In genomic region chr18:69002233-69002632, GRCh38 we compare ENCODE assay signal across 14 cellular contexts.
DNase-seq lines count a peak whose midpoint lies in the region; ATAC-seq and TF ChIP-seq lines count a peak whose summit lies in the region.
"Had no signal": no experiment of that assay in that cellular context is flagged by ENCODE, and none has a peak within 500 bp of the region (broad histone marks: within the 10 kb centered on the region; RNA-seq: fewer than 3 reads in every experiment).

No MANE protein-coding gene starts in this region.

- H2AFZ ChIP-seq in neural progenitor cell (replicated peaks): no peak overlapping the region

- H3K27ac Mint-ChIP-seq in neural progenitor cell: no peak overlapping the region
- H3K27ac Mint-ChIP-seq: naive thymus-derived CD4-positive, alpha-beta T cell had no signal

- no peak overlapping the region for H3K4me3 Mint-ChIP-seq in neural progenitor cell
- H3K4me3 Mint-ChIP-seq: naive thymus-derived CD4-positive, alpha-beta T cell had no signal

- H3K36me3 ChIP-seq in brain microvascular endothelial cell (replicated peaks) (no peaks in the 10 kb centered on the region), neural progenitor cell (no peaks in the 10 kb centered on the region)
- H3K36me3 ChIP-seq: thyroid gland had no signal

- H3K27me3 Mint-ChIP-seq in neural progenitor cell (ENCODE audit: insufficient read depth, low read depth): no peaks in the 10 kb centered on the region
- H3K27me3 Mint-ChIP-seq: naive thymus-derived CD4-positive, alpha-beta T cell had no signal

- H3K9ac ChIP-seq in neural progenitor cell: no peak overlapping the region

- H3K9me3 ChIP-seq in neural progenitor cell (ENCODE audit: low read depth): no peaks in the 10 kb centered on the region
- H3K9me3 ChIP-seq: thyroid gland had no signal

- H3K4me1 ChIP-seq in neural progenitor cell: no peaks in the 10 kb centered on the region
- H3K4me1 ChIP-seq: foreskin keratinocyte, thyroid gland had no signal

- H3F3A ChIP-seq in neural progenitor cell (ENCODE audit: low read depth): no peaks in the 10 kb centered on the region

- no peaks in the 10 kb centered on the region for H3K36me3 Mint-ChIP-seq in neural progenitor cell
- H3K36me3 Mint-ChIP-seq: naive thymus-derived CD4-positive, alpha-beta T cell had no signal

- ATAC-seq in HG03520 (IDR thresholded peaks at IDR 0.05; ENCODE audit: unreplicated experiment) (peak; percentile 60), HG03108 (IDR thresholded peaks at IDR 0.05; ENCODE audit: unreplicated experiment) (no peak)
- ATAC-seq: foreskin keratinocyte; naive thymus-derived CD4-positive, alpha-beta T cell had no signal

- H3K27me3 ChIP-seq in brain microvascular endothelial cell (replicated peaks): no peaks in the 10 kb centered on the region
- H3K27me3 ChIP-seq in neural progenitor cell: no peaks in the 10 kb centered on the region
- H3K27me3 ChIP-seq: foreskin keratinocyte, thyroid gland had no signal

- TF ChIP-seq CTCF in brain microvascular endothelial cell (IDR thresholded peaks at IDR 0.05; ENCODE audit: low read depth, low read length, missing control alignments): peak; percentile 32
- peak; percentile 46 for TF ChIP-seq CTCF in neural progenitor cell (IDR thresholded peaks at IDR 0.05)

- H3K27ac ChIP-seq in brain microvascular endothelial cell (no peak overlapping the region), neural progenitor cell (no peak overlapping the region)
- H3K27ac ChIP-seq: foreskin keratinocyte, thyroid gland had no signal

- in situ Hi-C loops in brain microvascular endothelial cell (cut with HindIII; ENCODE audit: low pct_ligation_motif_present, low sequenced_read_pairs): no loop called here

- H4K20me1 ChIP-seq in neural progenitor cell (ENCODE audit: low read depth): no peaks in the 10 kb centered on the region

- no peaks in the 10 kb centered on the region for H3K9me3 Mint-ChIP-seq in neural progenitor cell
- H3K9me3 Mint-ChIP-seq: naive thymus-derived CD4-positive, alpha-beta T cell had no signal

- no peaks in the 10 kb centered on the region for H3K4me1 Mint-ChIP-seq in neural progenitor cell
- H3K4me1 Mint-ChIP-seq: naive thymus-derived CD4-positive, alpha-beta T cell had no signal

- H3K4me3 ChIP-seq in brain microvascular endothelial cell (ENCODE audit: low read depth, low read length) (no peak overlapping the region), neural progenitor cell (no peak overlapping the region)
- H3K4me3 ChIP-seq: thyroid gland had no signal

- H3K4me2 ChIP-seq in neural progenitor cell: no peak overlapping the region

- no peaks in the 10 kb centered on the region for H3K79me2 ChIP-seq in neural progenitor cell (ENCODE audit: low read depth)

- DNase-seq in NCI-H82 (lab: John Stamatoyannopoulos, UW) (peak; percentile 4), NCI-H82 treated with DMSO at 0.1 percent for 48 hours (lab: John Stamatoyannopoulos, UW; ENCODE audit: unreplicated experiment) (no peak), brain microvascular endothelial cell (no peak), neural progenitor cell (ENCODE audit: low spot score) (peak; percentile 18)
- DNase-seq in activated naive CD4-positive, alpha-beta T cell treated with Interleukin-2 at 50 U/mL for 16 hours: no peak
- no peak for DNase-seq in stimulated activated CD4-positive, alpha-beta T cell treated with anti-CD3 and anti-CD28 coated beads, Interleukin-4, amount 100 ng/mL, for 24 hours
- DNase-seq: activated CD4-positive, alpha-beta T cell treated with anti-CD3 and anti-CD28 coated beads, Interleukin-2, amount 50 U/mL, for 1 hour; activated gamma-delta T cell treated with Interleukin-2 at 50 U/mL for 16 hours; foreskin keratinocyte; naive thymus-derived CD4-positive, alpha-beta T cell; NCI-H748 treated with DMSO at 0.1 percent for 48 hours; thyroid gland had no signal

Comparison
In these comparisons a context has a peak if more than half of its experiments do, and no peak if none do; other contexts are left out.
1. DNase-seq: peak in NCI-H82 (single experiment) and neural progenitor cell (single experiment); none in NCI-H82 treated with DMSO at 0.1 percent for 48 hours (single experiment), brain microvascular endothelial cell (single experiment), activated naive CD4-positive, alpha-beta T cell treated with Interleukin-2 at 50 U/mL for 16 hours (single experiment) and stimulated activated CD4-positive, alpha-beta T cell treated with anti-CD3 and anti-CD28 coated beads, Interleukin-4, amount 100 ng/mL, for 24 hours (single experiment).